ENCODE assay signal across 8 cellular contexts in genomic region chr19:50679177-50680125, GRCh38. TPM values are rescaled to one million over a fixed set of nuclear protein-coding genes. Genes with fewer than 3 reads are reported as not detected.
DNase-seq lines count a peak whose midpoint lies in the region; ATAC-seq lines count a peak whose summit lies in the region.

No MANE protein-coding gene starts in this region.

- H3K36me3 ChIP-seq in MG63: no peaks in the 10 kb centered on the region

- no peak overlapping the region for H3K4me3 ChIP-seq in MG63

- H3K27me3 ChIP-seq in MG63: no peaks in the 10 kb centered on the region

- DNase-seq in Ammon's horn (ENCODE audit: low spot score) (peak; percentile 91), MG63 (peak; percentile 51), T-helper 9 cell (peak; percentile 58), anterior cingulate cortex (lab: John Stamatoyannopoulos, UW) (peak in 56 of 58 donors; percentile 2 to 91 (median 63)), hypothalamus (lab: John Stamatoyannopoulos, UW) (peak in 50 of 51 donors; percentile 4 to 84 (median 62)), GF-D8 (lab: John Stamatoyannopoulos, UW) (no peak)
- DNase-seq in stimulated activated CD4-positive, alpha-beta T cell treated with anti-CD3 and anti-CD28 coated beads, Interleukin-12 subunit alpha, Interleukin-12 subunit beta, amount 100 ng/mL, for 4 hours: peak; percentile 74

- H3K9me3 ChIP-seq in MG63: no peaks in the 10 kb centered on the region

- peak; percentile 85 for ATAC-seq in GM19351 (IDR thresholded peaks at IDR 0.05; ENCODE audit: unreplicated experiment)

RNA-seq across cellular contexts. Expression of gene C19orf81, which starts 30.2 kb away (rescaled TPM):
- 0.33 TPM in 1 of 2 replicates, not detected in the other for total RNA-seq in MG63 (2014; rRNA removed; shearing (Covaris generic); ENCODE audit: low replicate concordance)

RNA-seq across cellular contexts. Expression of gene SYT3, which starts 39.8 kb away (rescaled TPM):
- not detected in 2 replicates for total RNA-seq in MG63 (2014; rRNA removed; shearing (Covaris generic); ENCODE audit: low replicate concordance)

RNA-seq across cellular contexts. Expression of gene SHANK1, which starts 40.2 kb away (rescaled TPM):
- 3.1 and 3.6 TPM in 2 replicates for total RNA-seq in MG63 (2014; rRNA removed; shearing (Covaris generic); ENCODE audit: low replicate concordance)

RNA-seq across cellular contexts. Expression of gene CLEC11A, which starts 43.7 kb away (rescaled TPM):
- total RNA-seq in MG63 (2014; rRNA removed; shearing (Covaris generic); ENCODE audit: low replicate concordance): 105 and 139 TPM in 2 replicates
